ENCODE assay signal across 8 cellular contexts in genomic region chr5:172282277-172283019, GRCh38. TPM values are rescaled to one million over a fixed set of nuclear protein-coding genes. Genes with fewer than 3 reads are reported as not detected.
DNase-seq lines count a peak whose midpoint lies in the region; TF ChIP-seq lines count a peak whose summit lies in the region.

No MANE protein-coding gene starts in this region.

- peak overlapping the region; percentile 1 for H2AFZ ChIP-seq in neuron (ENCODE audit: low read depth, low read length)

- H3K36me3 Mint-ChIP-seq in Calu3 (ENCODE audit: insufficient read depth, unreplicated experiment) = peaks cover 39% of the 10 kb centered on the region

- no peaks in the 10 kb centered on the region for H3K27me3 ChIP-seq in effector memory CD4-positive, alpha-beta T cell (replicated peaks; ENCODE audit: control insufficient read depth, insufficient read depth, low read length, poor library complexity, severe bottlenecking)
- no peaks in the 10 kb centered on the region for H3K27me3 ChIP-seq in neuron (ENCODE audit: insufficient read depth, low read length)

- no peak overlapping the region for H3K27ac ChIP-seq in effector memory CD4-positive, alpha-beta T cell (ENCODE audit: insufficient read depth, low read length, poor library complexity, severe bottlenecking)

- H3K4me3 ChIP-seq in effector memory CD4-positive, alpha-beta T cell (ENCODE audit: insufficient read depth, low read depth, low read length, poor library complexity, severe bottlenecking) = peak overlapping the region; percentile 86
- peak overlapping the region; percentile 80 for H3K4me3 ChIP-seq in neuron (ENCODE audit: low read length)

- TF ChIP-seq CTCF in Calu3 (IDR thresholded peaks at IDR 0.05; ENCODE audit: unreplicated experiment) = no peak

- intact Hi-C loops in Calu3 (cut with micrococcal nuclease; ENCODE audit: unreplicated experiment) = loop anchor here (2.0 to 5.0 kb wide), 3 partner anchors 48 to 176 kb away; partner anchors contain the start of gene STK10

- H3K4me3 Mint-ChIP-seq in Calu3 (ENCODE audit: low read depth, unreplicated experiment) = peak overlapping the region; percentile 96

- H3K9me3 Mint-ChIP-seq in Calu3 (ENCODE audit: low read depth, unreplicated experiment) = no peaks in the 10 kb centered on the region

- peak overlapping the region; percentile 92 for H3K27ac Mint-ChIP-seq in Calu3 (ENCODE audit: unreplicated experiment)

- CTCF ChIA-PET in Calu3 (lab: Charles Lee) = interaction anchor here (0.9 to 2.1 kb wide), 8 partner anchors 11 to 176 kb away, joined by 3 to 10 read pairs (median 5); partner anchors contain the start of gene STK10

- no peak for DNase-seq in Calu3
- DNase-seq in NCI-H226 = peak; percentile 22
- DNase-seq in effector memory CD4-positive, alpha-beta T cell = no peak
- DNase-seq in pons (ENCODE audit: low spot score) = no peak
- no peak for DNase-seq in NCI-H2107 (lab: John Stamatoyannopoulos, UW)
- DNase-seq in SKM-1 (lab: John Stamatoyannopoulos, UW; ENCODE audit: unreplicated experiment) = no peak
- DNase-seq in islet precursor cell = no peak

- H3K27me3 Mint-ChIP-seq in Calu3 (ENCODE audit: unreplicated experiment) = no peaks in the 10 kb centered on the region

- no peaks in the 10 kb centered on the region for H3K9me3 ChIP-seq in effector memory CD4-positive, alpha-beta T cell (ENCODE audit: control insufficient read depth, low read length)
- no peaks in the 10 kb centered on the region for H3K9me3 ChIP-seq in neuron (ENCODE audit: low read length)

- BruUV-seq in Calu3 (replicated peaks; lab: Mats Ljungman, UMichigan) = no TSS peak

- H3K4me1 ChIP-seq in effector memory CD4-positive, alpha-beta T cell (ENCODE audit: control insufficient read depth, insufficient read depth, low read length, poor library complexity, severe bottlenecking) = peaks cover 6% of the 10 kb centered on the region
- H3K4me1 ChIP-seq in neuron (ENCODE audit: insufficient read depth, low read length) = peaks cover 25% of the 10 kb centered on the region

- H3K4me1 Mint-ChIP-seq in Calu3 (ENCODE audit: low read depth, unreplicated experiment) = peaks cover 13% of the 10 kb centered on the region

- no peaks in the 10 kb centered on the region for H3K36me3 ChIP-seq in effector memory CD4-positive, alpha-beta T cell (ENCODE audit: control insufficient read depth, insufficient read depth, low read length)
- H3K36me3 ChIP-seq in neuron (ENCODE audit: insufficient read depth, low read length) = peaks cover 8% of the 10 kb centered on the region

RNA-seq across cellular contexts. Expression of gene UBTD2, which starts 1.1 kb away (rescaled TPM):
- 18.8 and 21.1 TPM in 2 replicates for total RNA-seq in Calu3 (2022)
